Comparison of ENCODE assay signal across 23 cellular contexts in the genomic region with DNA sequence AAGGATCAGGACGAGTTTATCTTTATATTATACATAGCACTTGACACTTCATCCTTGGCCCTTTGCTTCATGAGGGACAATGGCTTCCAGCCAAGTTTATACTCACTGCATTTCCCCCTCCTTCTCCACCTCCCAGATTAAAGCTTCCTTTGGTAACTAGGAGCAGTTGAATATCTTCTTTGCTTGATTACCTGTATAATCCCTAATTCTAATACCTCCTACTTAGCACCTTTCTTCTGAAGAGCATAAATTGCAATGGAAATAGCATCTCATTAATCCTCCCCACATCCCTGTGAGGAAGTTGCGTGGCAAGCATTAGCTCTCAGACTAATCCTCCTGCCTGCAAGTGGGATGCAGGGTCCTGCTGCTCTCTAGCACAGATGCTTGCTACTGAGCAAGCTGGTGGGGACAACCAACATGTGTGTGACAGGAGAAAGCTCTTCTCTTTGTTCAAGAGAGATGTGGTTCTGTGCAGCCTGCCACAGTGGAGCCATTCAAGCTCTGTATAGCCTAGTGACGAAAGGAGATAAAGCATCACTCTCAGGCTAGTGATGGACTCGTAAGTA. TPM values are rescaled to one million over a fixed set of nuclear protein-coding genes. Genes with fewer than 3 reads are reported as not detected.
"Had no signal": no experiment of that assay in that cellular context is flagged by ENCODE, and none has a peak within 500 bp of the region (broad histone marks: within the 10 kb centered on the region; RNA-seq: fewer than 3 reads in every experiment).

No MANE protein-coding gene starts in this region.

- H3K4me1 Mint-ChIP-seq: activated naive CD4-positive, alpha-beta T cell treated with anti-CD3 and anti-CD28 coated beads, Interleukin-2, amount 10 ng/mL, durations not matched to agents 7 days and 5 days had no signal

- H3K27me3 ChIP-seq: sigmoid colon, transverse colon had no signal

- H3K27ac ChIP-seq: parathyroid adenoma, sigmoid colon, transverse colon had no signal

- FAIRE-seq: bronchial epithelial cell, keratinocyte, urothelium cell line had no signal

- H3K27ac Mint-ChIP-seq: activated naive CD4-positive, alpha-beta T cell treated with anti-CD3 and anti-CD28 coated beads, Interleukin-2, amount 10 ng/mL, durations not matched to agents 7 days and 5 days; nephron progenitor cell had no signal

- H3K4me3 ChIP-seq: mucosa of descending colon, sigmoid colon, smooth muscle cell, transverse colon had no signal

- H3K4me1 ChIP-seq: parathyroid adenoma, sigmoid colon, transverse colon had no signal

- H2AFZ ChIP-seq: parathyroid adenoma had no signal

- H3K9me3 Mint-ChIP-seq: activated naive CD4-positive, alpha-beta T cell treated with anti-CD3 and anti-CD28 coated beads, Interleukin-2, amount 10 ng/mL, durations not matched to agents 7 days and 5 days; nephron progenitor cell; stimulated activated naive B cell treated with anti-CD40 and anti-IgM and Interleukin-4, amounts not matched to agents 10 μg/mL and 1 μg/mL and 100 μg/mL, for 72 hours had no signal

- H3K4me2 ChIP-seq: smooth muscle cell had no signal

- H3K36me3 ChIP-seq: sigmoid colon, transverse colon had no signal

- H3K27me3 Mint-ChIP-seq: stimulated activated naive B cell treated with anti-CD40 and anti-IgM and Interleukin-4, amounts not matched to agents 10 μg/mL and 1 μg/mL and 100 μg/mL, for 72 hours had no signal

- H3K9ac ChIP-seq: parathyroid adenoma had no signal

- H3K36me3 Mint-ChIP-seq: activated naive CD4-positive, alpha-beta T cell treated with anti-CD3 and anti-CD28 coated beads, Interleukin-2, amount 10 ng/mL, durations not matched to agents 7 days and 5 days had no signal

- H3K9me3 ChIP-seq: mucosa of descending colon, sigmoid colon, transverse colon had no signal

- H3K79me2 ChIP-seq: parathyroid adenoma had no signal

- H3K4me3 Mint-ChIP-seq: activated naive CD4-positive, alpha-beta T cell treated with anti-CD3 and anti-CD28 coated beads, Interleukin-2, amount 10 ng/mL, durations not matched to agents 7 days and 5 days; nephron progenitor cell; stimulated activated naive B cell treated with anti-CD40 and anti-IgM and Interleukin-4, amounts not matched to agents 10 μg/mL and 1 μg/mL and 100 μg/mL, for 72 hours had no signal

- DNase-seq: activated CD4-positive, alpha-beta T cell treated with anti-CD3 and anti-CD28 coated beads for 4 hours; activated CD4-positive, alpha-beta T cell treated with anti-CD3 and anti-CD28 coated beads, Interleukin-2, amount 50 U/mL, for 48 hours; activated CD4-positive, CD25-positive, alpha-beta regulatory T cell; activated effector memory CD4-positive, alpha-beta T cell treated with anti-CD3 and anti-CD28 coated beads, Interleukin-2, amount 50 U/mL, for 16 hours; activated naive CD4-positive, alpha-beta T cell treated with anti-CD3 and anti-CD28 coated beads, Interleukin-2, amount 10 ng/mL, durations not matched to agents 7 days and 5 days; amygdala; cortex of kidney; left colon; mesenchymal stem cell; mucosa of descending colon; nephron progenitor cell; sigmoid colon; stimulated activated CD4-positive, alpha-beta T cell treated with anti-CD3 and anti-CD28 coated beads, Interleukin-15, amount 100 ng/mL, for 24 hours; stimulated activated naive B cell treated with anti-CD40 and anti-IgM and Interleukin-4, amounts not matched to agents 10 μg/mL and 1 μg/mL and 100 μg/mL, for 72 hours; T1000; transverse colon had no signal

RNA-seq across cellular contexts. Expression of gene KLHL14, which starts 19.1 kb away (rescaled TPM):
- total RNA-seq: bronchial epithelial cell, fibroblast of villous mesenchyme, lower leg skin, smooth muscle cell had no signal
- polyA plus RNA-seq: keratinocyte, smooth muscle cell had no signal
